28 cellular contexts compared by ENCODE assay signal in genomic region chr16:48236286-48236685, GRCh38. TPM values are rescaled to one million over a fixed set of nuclear protein-coding genes. Genes with fewer than 3 reads are reported as not detected.
"Had no signal": no experiment of that assay in that cellular context is flagged by ENCODE, and none has a peak within 500 bp of the region (broad histone marks: within the 10 kb centered on the region; RNA-seq: fewer than 3 reads in every experiment).

No MANE protein-coding gene starts in this region.

- DNase-seq: natural killer cell; occipital lobe; ovary; posterior cingulate gyrus; psoas muscle; right cardiac atrium; spleen; stimulated activated CD4-positive, alpha-beta T cell treated with anti-CD3 and anti-CD28 coated beads, Interleukin-12 subunit alpha, Interleukin-12 subunit beta, amount 100 ng/mL, for 4 hours; stimulated activated CD4-positive, alpha-beta T cell treated with anti-CD3 and anti-CD28 coated beads, Interleukin-1b, Interleukin-23, amount 100 ng/mL, for 48 hours; stimulated activated CD4-positive, alpha-beta T cell treated with anti-CD3 and anti-CD28 coated beads, Interleukin-4, amount 100 ng/mL, for 1 hour; stimulated activated CD4-positive, alpha-beta T cell treated with anti-CD3 and anti-CD28 coated beads, Interleukin-4, amount 100 ng/mL, for 4 hours; stimulated activated CD8-positive, alpha-beta memory T cell treated with anti-CD3 and anti-CD28 coated beads, Interleukin-4, amount 100 ng/mL, for 48 hours; stimulated activated naive CD4-positive, alpha-beta T cell; stimulated activated naive CD8-positive, alpha-beta T cell treated with anti-CD3 and anti-CD28 coated beads, Interleukin-15, amount 100 ng/mL, for 72 hours; stimulated activated naive CD8-positive, alpha-beta T cell treated with anti-CD3 and anti-CD28 coated beads, Interleukin-15, Interleukin-2, amounts not matched to agents 100 U/mL and 50 U/mL, for 24 hours; substantia nigra; thyroid gland; trophoblast cell; upper lobe of left lung had no signal

- H3K27ac ChIP-seq: neural progenitor cell, ovary, parathyroid adenoma, psoas muscle, skin epidermis, spleen, thoracic aorta, thyroid gland, tibial nerve, upper lobe of left lung, vagina had no signal

- ATAC-seq: natural killer cell; psoas muscle; right cardiac atrium; sciatic nerve; stimulated activated memory B cell treated with anti-CD40 and anti-IgM and Interleukin-4, amounts not matched to agents 10 μg/mL and 1 μg/mL and 100 μg/mL, for 72 hours; stimulated activated naive CD8-positive, alpha-beta T cell treated with anti-CD3 and anti-CD28 coated beads, Interleukin-15, amount 100 ng/mL, for 72 hours; stimulated activated naive CD8-positive, alpha-beta T cell treated with anti-CD3 and anti-CD28 coated beads, Interleukin-15, Interleukin-2, amounts not matched to agents 100 U/mL and 50 U/mL, for 24 hours had no signal

- H3K9ac ChIP-seq: neural progenitor cell, parathyroid adenoma had no signal

- H3K4me3 ChIP-seq: neural progenitor cell, ovary, psoas muscle, skin epidermis, smooth muscle cell, spleen, thoracic aorta, thyroid gland, tibial nerve, upper lobe of left lung, vagina had no signal

- H3K27me3 ChIP-seq: neural progenitor cell, ovary, spleen, thyroid gland, tibial nerve, upper lobe of left lung, vagina had no signal

- H3K9me3 ChIP-seq: ovary, psoas muscle, thoracic aorta, thyroid gland, tibial nerve, upper lobe of left lung, vagina had no signal

- H3K36me3 ChIP-seq: neural progenitor cell, ovary, spleen, thoracic aorta, thyroid gland, tibial nerve, upper lobe of left lung, vagina had no signal

- H3K4me1 ChIP-seq: neural progenitor cell, parathyroid adenoma, psoas muscle, spleen, thyroid gland, tibial nerve, upper lobe of left lung, vagina had no signal

RNA-seq across cellular contexts. Expression of gene ABCC11, which starts 11.1 kb away (rescaled TPM):
- total RNA-seq: sciatic nerve, smooth muscle cell, thoracic aorta, tibial nerve, vagina had no signal
- polyA plus RNA-seq: smooth muscle cell had no signal
